9 cellular contexts compared by ENCODE assay signal in the genomic region with DNA sequence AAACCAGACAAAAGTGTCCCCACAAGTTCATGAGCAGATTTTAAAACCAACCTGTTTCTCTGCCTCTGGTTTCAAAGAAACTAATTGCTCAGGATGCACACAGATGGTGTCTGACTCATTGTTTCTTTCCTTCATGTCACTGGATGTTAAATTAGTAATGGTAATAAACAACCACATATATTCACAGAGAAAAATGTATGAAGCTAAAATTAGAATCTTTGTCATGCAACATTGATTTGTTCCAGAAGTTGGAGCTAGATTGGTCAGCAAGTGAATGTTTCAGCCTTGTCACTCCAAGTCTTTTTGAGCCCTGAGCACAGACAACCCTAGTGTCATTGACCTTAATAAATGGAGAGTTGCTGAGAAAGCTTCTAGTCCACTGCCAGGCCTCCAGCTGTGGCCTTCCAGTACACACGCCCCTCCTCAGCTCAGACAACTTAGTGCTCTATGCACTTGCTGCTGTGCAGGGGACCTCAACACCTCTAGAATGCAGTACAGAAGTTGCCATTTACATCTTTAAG.
DNase-seq lines count a peak whose midpoint lies in the region; ATAC-seq and TF ChIP-seq lines count a peak whose summit lies in the region.
"Had no signal": no experiment of that assay in that cellular context is flagged by ENCODE, and none has a peak within 500 bp of the region (broad histone marks: within the 10 kb centered on the region; RNA-seq: fewer than 3 reads in every experiment).

No MANE protein-coding gene starts in this region.

- peak overlapping the region in 2 of 3 experiments; percentile 30 to 60 for H3K27ac Mint-ChIP-seq in nephron
- no peak overlapping the region for H3K27ac Mint-ChIP-seq in CD14-positive monocyte

- DNase-seq in GM10266 (ENCODE audit: extremely low spot score) (peak; percentile 34), astrocyte of the spinal cord (ENCODE audit: low read depth, low spot score) (peak; percentile 81), NCI-H1092 (lab: John Stamatoyannopoulos, UW) (no peak), CD14-positive monocyte (ENCODE audit: low spot score) (no peak), NCI-H1436 treated with DMSO at 0.1 percent for 48 hours (lab: John Stamatoyannopoulos, UW) (no peak)

- no peak overlapping the region for H3K4me3 Mint-ChIP-seq in nephron
- no peak overlapping the region for H3K4me3 Mint-ChIP-seq in CD14-positive monocyte

- H3K9me3 Mint-ChIP-seq in nephron (no peaks in the 10 kb centered on the region), CD14-positive monocyte (peaks cover 0 to 13% (median 2%) of the 10 kb centered on the region in 7 donors)

- peak; percentile 34 for ATAC-seq in HG03175 (IDR thresholded peaks at IDR 0.05; ENCODE audit: unreplicated experiment)
- no peak for ATAC-seq in HG02763 (IDR thresholded peaks at IDR 0.05; ENCODE audit: unreplicated experiment)

- H3K4me1 Mint-ChIP-seq in nephron (peaks cover 19% of the 10 kb centered on the region), CD14-positive monocyte (peaks cover 9% of the 10 kb centered on the region)

- H3K4me3 ChIP-seq in astrocyte of the spinal cord (ENCODE audit: low read depth, low read length), result no peak overlapping the region
- H3K4me3 ChIP-seq: SK-N-MC had no signal

- in situ Hi-C loops in astrocyte of the spinal cord (cut with HindIII; ENCODE audit: low sequenced_read_pairs), result no loop called here

- no peaks in the 10 kb centered on the region for H3K36me3 Mint-ChIP-seq in nephron (ENCODE audit: low read depth)
- H3K36me3 Mint-ChIP-seq in CD14-positive monocyte, result no peaks in the 10 kb centered on the region

- H3K27me3 Mint-ChIP-seq in nephron (ENCODE audit: low read depth) (peaks cover 5% of the 10 kb centered on the region), CD14-positive monocyte (ENCODE audit: low read depth in 3 of 3) (no peaks in the 10 kb centered on the region)

- TF ChIP-seq CTCF in GM10266 (IDR thresholded peaks at IDR 0.05; ENCODE audit: control insufficient read depth, insufficient read depth, low read depth, missing control alignments) (no peak), astrocyte of the spinal cord (IDR thresholded peaks at IDR 0.05; ENCODE audit: low read depth, low read length) (no peak), nephron (IDR thresholded peaks at IDR 0.05; ENCODE audit: unreplicated experiment in 3 of 3) (no peak), CD14-positive monocyte (IDR thresholded peaks at IDR 0.05) (no peak)

- intact Hi-C loops in CD14-positive monocyte (cut with micrococcal nuclease), result no loop called here

Comparison
In these comparisons a context has a peak if more than half of its experiments do, and no peak if none do; other contexts are left out.
1. DNase-seq: peak in GM10266 (single experiment) and astrocyte of the spinal cord (single experiment); none in NCI-H1092 (single experiment), CD14-positive monocyte (single experiment) and NCI-H1436 treated with DMSO at 0.1 percent for 48 hours (single experiment).
2. H3K27ac Mint-ChIP-seq: peak in nephron (2 of 3); none in CD14-positive monocyte (0 of 7).